Comparison of ENCODE assay signal across 1 cellular context in the genomic region with DNA sequence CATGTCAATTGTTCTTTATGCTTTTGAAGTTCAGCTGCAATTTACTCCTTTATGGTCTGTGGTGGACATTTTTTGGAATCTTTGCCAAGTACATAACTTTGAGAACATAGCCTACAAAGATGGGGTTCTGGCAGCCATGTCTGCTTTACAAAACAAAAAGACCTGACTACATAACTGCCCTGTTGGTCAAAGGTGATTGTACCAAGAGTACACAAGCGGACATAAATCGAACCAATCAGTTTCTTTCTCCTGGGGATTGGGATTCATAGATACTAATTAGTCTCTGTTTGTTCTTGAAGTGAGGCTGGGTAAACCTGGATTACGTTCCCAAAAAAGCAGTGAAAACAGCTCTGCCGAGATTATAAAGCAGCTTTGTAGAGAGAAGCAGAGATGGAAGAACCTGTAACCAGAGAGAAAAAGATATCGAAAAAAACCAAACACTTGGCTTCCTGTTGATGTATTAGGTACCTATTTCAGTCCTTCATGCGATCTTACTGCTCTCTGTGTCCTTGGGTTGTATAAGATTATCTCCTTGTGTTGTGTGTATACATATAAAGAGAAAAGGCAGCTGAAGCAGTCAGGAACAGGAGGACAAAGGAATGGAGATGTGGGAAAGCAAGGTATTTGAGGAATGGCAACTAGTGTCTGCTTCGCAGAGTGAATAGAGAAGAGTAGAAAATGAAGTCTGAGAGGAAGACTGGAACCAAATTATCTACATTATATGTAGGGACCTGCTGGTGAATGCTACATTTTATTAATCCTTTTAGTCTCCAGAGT.
TF ChIP-seq lines count a peak whose summit lies in the region.

No MANE protein-coding gene starts in this region.

TF ChIP-seq in GM23338, 12 proteins besides CTCF, POLR2A, EP300 and RAD21 (continued from another document):
- TF ChIP-seq, protein P1, sequence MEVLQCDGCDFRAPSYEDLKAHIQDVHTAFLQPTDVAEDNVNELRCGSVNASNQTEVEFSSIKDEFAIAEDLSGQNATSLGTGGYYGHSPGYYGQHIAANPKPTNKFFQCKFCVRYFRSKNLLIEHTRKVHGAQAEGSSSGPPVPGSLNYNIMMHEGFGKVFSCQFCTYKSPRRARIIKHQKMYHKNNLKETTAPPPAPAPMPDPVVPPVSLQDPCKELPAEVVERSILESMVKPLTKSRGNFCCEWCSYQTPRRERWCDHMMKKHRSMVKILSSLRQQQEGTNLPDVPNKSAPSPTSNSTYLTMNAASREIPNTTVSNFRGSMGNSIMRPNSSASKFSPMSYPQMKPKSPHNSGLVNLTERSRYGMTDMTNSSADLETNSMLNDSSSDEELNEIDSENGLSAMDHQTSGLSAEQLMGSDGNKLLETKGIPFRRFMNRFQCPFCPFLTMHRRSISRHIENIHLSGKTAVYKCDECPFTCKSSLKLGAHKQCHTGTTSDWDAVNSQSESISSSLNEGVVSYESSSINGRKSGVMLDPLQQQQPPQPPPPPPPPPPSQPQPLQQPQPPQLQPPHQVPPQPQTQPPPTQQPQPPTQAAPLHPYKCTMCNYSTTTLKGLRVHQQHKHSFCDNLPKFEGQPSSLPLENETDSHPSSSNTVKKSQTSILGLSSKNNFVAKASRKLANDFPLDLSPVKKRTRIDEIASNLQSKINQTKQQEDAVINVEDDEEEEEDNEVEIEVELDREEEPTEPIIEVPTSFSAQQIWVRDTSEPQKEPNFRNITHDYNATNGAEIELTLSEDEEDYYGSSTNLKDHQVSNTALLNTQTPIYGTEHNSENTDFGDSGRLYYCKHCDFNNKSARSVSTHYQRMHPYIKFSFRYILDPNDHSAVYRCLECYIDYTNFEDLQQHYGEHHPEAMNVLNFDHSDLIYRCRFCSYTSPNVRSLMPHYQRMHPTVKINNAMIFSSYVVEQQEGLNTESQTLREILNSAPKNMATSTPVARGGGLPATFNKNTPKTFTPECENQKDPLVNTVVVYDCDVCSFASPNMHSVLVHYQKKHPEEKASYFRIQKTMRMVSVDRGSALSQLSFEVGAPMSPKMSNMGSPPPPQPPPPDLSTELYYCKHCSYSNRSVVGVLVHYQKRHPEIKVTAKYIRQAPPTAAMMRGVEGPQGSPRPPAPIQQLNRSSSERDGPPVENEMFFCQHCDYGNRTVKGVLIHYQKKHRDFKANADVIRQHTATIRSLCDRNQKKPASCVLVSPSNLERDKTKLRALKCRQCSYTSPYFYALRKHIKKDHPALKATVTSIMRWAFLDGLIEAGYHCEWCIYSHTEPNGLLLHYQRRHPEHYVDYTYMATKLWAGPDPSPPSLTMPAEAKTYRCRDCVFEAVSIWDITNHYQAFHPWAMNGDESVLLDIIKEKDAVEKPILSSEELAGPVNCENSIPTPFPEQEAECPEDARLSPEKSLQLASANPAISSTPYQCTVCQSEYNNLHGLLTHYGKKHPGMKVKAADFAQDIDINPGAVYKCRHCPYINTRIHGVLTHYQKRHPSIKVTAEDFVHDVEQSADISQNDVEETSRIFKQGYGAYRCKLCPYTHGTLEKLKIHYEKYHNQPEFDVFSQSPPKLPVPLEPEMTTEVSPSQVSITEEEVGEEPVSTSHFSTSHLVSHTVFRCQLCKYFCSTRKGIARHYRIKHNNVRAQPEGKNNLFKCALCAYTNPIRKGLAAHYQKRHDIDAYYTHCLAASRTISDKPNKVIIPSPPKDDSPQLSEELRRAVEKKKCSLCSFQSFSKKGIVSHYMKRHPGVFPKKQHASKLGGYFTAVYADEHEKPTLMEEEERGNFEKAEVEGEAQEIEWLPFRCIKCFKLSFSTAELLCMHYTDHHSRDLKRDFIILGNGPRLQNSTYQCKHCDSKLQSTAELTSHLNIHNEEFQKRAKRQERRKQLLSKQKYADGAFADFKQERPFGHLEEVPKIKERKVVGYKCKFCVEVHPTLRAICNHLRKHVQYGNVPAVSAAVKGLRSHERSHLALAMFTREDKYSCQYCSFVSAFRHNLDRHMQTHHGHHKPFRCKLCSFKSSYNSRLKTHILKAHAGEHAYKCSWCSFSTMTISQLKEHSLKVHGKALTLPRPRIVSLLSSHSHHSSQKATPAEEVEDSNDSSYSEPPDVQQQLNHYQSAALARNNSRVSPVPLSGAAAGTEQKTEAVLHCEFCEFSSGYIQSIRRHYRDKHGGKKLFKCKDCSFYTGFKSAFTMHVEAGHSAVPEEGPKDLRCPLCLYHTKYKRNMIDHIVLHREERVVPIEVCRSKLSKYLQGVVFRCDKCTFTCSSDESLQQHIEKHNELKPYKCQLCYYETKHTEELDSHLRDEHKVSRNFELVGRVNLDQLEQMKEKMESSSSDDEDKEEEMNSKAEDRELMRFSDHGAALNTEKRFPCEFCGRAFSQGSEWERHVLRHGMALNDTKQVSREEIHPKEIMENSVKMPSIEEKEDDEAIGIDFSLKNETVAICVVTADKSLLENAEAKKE (CRISPR knock-in tag; IDR thresholded peaks at IDR 0.05): no peak
- TF ChIP-seq, protein P2, sequence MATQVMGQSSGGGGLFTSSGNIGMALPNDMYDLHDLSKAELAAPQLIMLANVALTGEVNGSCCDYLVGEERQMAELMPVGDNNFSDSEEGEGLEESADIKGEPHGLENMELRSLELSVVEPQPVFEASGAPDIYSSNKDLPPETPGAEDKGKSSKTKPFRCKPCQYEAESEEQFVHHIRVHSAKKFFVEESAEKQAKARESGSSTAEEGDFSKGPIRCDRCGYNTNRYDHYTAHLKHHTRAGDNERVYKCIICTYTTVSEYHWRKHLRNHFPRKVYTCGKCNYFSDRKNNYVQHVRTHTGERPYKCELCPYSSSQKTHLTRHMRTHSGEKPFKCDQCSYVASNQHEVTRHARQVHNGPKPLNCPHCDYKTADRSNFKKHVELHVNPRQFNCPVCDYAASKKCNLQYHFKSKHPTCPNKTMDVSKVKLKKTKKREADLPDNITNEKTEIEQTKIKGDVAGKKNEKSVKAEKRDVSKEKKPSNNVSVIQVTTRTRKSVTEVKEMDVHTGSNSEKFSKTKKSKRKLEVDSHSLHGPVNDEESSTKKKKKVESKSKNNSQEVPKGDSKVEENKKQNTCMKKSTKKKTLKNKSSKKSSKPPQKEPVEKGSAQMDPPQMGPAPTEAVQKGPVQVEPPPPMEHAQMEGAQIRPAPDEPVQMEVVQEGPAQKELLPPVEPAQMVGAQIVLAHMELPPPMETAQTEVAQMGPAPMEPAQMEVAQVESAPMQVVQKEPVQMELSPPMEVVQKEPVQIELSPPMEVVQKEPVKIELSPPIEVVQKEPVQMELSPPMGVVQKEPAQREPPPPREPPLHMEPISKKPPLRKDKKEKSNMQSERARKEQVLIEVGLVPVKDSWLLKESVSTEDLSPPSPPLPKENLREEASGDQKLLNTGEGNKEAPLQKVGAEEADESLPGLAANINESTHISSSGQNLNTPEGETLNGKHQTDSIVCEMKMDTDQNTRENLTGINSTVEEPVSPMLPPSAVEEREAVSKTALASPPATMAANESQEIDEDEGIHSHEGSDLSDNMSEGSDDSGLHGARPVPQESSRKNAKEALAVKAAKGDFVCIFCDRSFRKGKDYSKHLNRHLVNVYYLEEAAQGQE (IDR thresholded peaks at IDR 0.05; ENCODE audit: unreplicated experiment): no peak
- TF ChIP-seq POLR2AphosphoS5 (IDR thresholded peaks at IDR 0.05; ENCODE audit: low read depth) (no peak), NANOG (IDR thresholded peaks at IDR 0.05; ENCODE audit: borderline replicate concordance) (no peak)
